8 cellular contexts compared by ENCODE assay signal in genomic region chr2:9556121-9556869, GRCh38. TPM values are rescaled to one million over a fixed set of nuclear protein-coding genes. Genes with fewer than 3 reads are reported as not detected.
DNase-seq lines count a peak whose midpoint lies in the region; ATAC-seq and TF ChIP-seq lines count a peak whose summit lies in the region.

No MANE protein-coding gene starts in this region.

- peaks cover 41% of the 10 kb centered on the region for H3K4me1 ChIP-seq in Panc1 (ENCODE audit: control insufficient read depth, insufficient read depth, low read length)

- H3K4me3 ChIP-seq in Panc1 (ENCODE audit: low read depth in 2 of 2, low read length in 2 of 2): peak overlapping the region; percentile 87 to 94
- H3K4me3 ChIP-seq in coronary artery: peak overlapping the region; percentile 85

- POLR2A ChIA-PET in Panc1 (lab: Charles Lee): interaction anchor here (0.6 to 1.3 kb wide), 2 partner anchors 53 to 75 kb away, joined by 4 to 9 read pairs; partner anchors contain the start of gene YWHAQ

- no peaks in the 10 kb centered on the region for H3K9me3 ChIP-seq in Panc1 (ENCODE audit: control insufficient read depth, insufficient read depth, low read depth, low read length)

- H3K27ac ChIP-seq in Panc1 (ENCODE audit: low read length) (peak overlapping the region; percentile 99), coronary artery (peak overlapping the region; percentile 98 to 99)

- in situ Hi-C loops in Panc1 (cut with HindIII; ENCODE audit: low pct_unique_long_range_greater_than_20kb, low sequenced_read_pairs): no loop called here

- peak; percentile 7 for DNase-seq in activated T-cell treated with anti-CD3 and anti-CD28 coated beads for 4 hours
- DNase-seq in activated T-cell treated with anti-CD3 and anti-CD28 coated beads, Interleukin-2, amount 50 U/mL, for 1 hour: no peak
- no peak for DNase-seq in Panc1 (ENCODE audit: low read depth, low spot score)
- no peak for DNase-seq in coronary artery (ENCODE audit: low spot score)
- DNase-seq in midbrain (lab: John Stamatoyannopoulos, UW): peak; percentile 56
- no peak for DNase-seq in HPDE6-E6E7 (ENCODE audit: extremely low spot score)
- no peak for DNase-seq in kidney glomerular epithelial cell (lab: John Stamatoyannopoulos, UW)

- ATAC-seq in HG03025 (IDR thresholded peaks at IDR 0.05; ENCODE audit: low FRiP score, unreplicated experiment) (peak; percentile 23), Panc1 (peak; percentile 67)

- H3K27me3 ChIP-seq in Panc1 (ENCODE audit: control insufficient read depth, insufficient read depth, low read length): no peaks in the 10 kb centered on the region

- CTCF ChIA-PET in Panc1 (lab: Charles Lee): no interaction called here

- TF ChIP-seq CTCF in Panc1 (IDR thresholded peaks at IDR 0.05) (no peak), coronary artery (IDR thresholded peaks at IDR 0.05) (no peak)

- peaks cover 4% of the 10 kb centered on the region; the same call in 1 of the 2 replicates for H3K36me3 ChIP-seq in Panc1 (ENCODE audit: control insufficient read depth, insufficient read depth, low read length)

- intact Hi-C loops in Panc1 (cut with micrococcal nuclease; ENCODE audit: unreplicated experiment): loop anchor here (5.0 kb wide), 1 partner anchor 71 kb away; no protein-coding TSS in a partner anchor

- no TSS peak for BruUV-seq in Panc1 (replicated peaks; lab: Mats Ljungman, UMichigan)

RNA-seq across cellular contexts. Expression of gene ADAM17, which starts 0.7 kb away (rescaled TPM):
- total RNA-seq in Panc1 (2021; ENCODE audit: unreplicated experiment): 50.0 TPM
- polyA plus RNA-seq in Panc1 (2012; ENCODE audit: insufficient read length): 33.9 TPM

Comparison
In these comparisons a context has a peak if more than half of its experiments do, and no peak if none do; other contexts are left out.
1. DNase-seq: peak in activated T-cell treated with anti-CD3 and anti-CD28 coated beads for 4 hours (single experiment) and midbrain (single experiment); none in activated T-cell treated with anti-CD3 and anti-CD28 coated beads, Interleukin-2, amount 50 U/mL, for 1 hour (single experiment), Panc1 (single experiment), coronary artery (single experiment), HPDE6-E6E7 (single experiment) and kidney glomerular epithelial cell (single experiment).